2 cellular contexts compared by ENCODE assay signal in the genomic region with DNA sequence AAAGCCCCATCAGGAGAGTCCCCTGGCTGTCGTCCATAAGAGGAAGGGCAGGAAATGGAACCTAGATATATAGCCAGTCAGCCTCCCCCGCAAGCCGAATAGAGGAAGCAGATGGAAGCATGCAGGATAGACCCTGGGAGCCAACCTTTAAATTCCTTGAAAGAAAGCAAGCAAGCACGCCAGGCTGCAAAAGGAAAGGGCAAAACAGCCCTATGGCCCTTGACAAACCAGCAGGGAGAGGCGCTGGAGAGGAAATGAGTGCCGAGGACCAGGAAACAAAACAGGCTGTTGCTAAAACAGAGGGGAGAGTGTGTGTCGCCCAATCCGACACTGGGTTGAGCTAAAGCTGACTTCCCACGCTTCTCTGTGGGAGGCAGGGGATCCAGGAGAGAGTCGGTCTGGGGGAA.
TF ChIP-seq lines count a peak whose summit lies in the region.

No MANE protein-coding gene starts in this region.

TF ChIP-seq in liver, 16 proteins besides CTCF, POLR2A, EP300 and RAD21 (continued from another document):
- TF ChIP-seq FOXA2 (IDR thresholded peaks at IDR 0.05) (no peak), NR2F2 (IDR thresholded peaks at IDR 0.05) (peak; percentile 81), EGR1 (IDR thresholded peaks at IDR 0.05; ENCODE audit: low read depth in 2 of 2) (peak; percentile 23), TAF1 (conservative IDR thresholded peaks at IDR 0.05) (no peak), FOXA1 (IDR thresholded peaks at IDR 0.05) (no peak), RXRA (IDR thresholded peaks at IDR 0.05) (no peak)

TF ChIP-seq in HepG2, 621 proteins besides CTCF, POLR2A, EP300 and RAD21 (continued from another document):
- no peak for TF ChIP-seq SRSF1 (optimal IDR thresholded peaks at IDR 0.05; ENCODE audit: low read depth, low read length)
- TF ChIP-seq TAF15 (IDR thresholded peaks at IDR 0.05; ENCODE audit: low read depth, low read length, poor library complexity, severe bottlenecking) = no peak
- TF ChIP-seq NR2C2 (CRISPR knock-in tag; IDR thresholded peaks at IDR 0.05; ENCODE audit: borderline replicate concordance) = no peak
- TF ChIP-seq, protein P1, sequence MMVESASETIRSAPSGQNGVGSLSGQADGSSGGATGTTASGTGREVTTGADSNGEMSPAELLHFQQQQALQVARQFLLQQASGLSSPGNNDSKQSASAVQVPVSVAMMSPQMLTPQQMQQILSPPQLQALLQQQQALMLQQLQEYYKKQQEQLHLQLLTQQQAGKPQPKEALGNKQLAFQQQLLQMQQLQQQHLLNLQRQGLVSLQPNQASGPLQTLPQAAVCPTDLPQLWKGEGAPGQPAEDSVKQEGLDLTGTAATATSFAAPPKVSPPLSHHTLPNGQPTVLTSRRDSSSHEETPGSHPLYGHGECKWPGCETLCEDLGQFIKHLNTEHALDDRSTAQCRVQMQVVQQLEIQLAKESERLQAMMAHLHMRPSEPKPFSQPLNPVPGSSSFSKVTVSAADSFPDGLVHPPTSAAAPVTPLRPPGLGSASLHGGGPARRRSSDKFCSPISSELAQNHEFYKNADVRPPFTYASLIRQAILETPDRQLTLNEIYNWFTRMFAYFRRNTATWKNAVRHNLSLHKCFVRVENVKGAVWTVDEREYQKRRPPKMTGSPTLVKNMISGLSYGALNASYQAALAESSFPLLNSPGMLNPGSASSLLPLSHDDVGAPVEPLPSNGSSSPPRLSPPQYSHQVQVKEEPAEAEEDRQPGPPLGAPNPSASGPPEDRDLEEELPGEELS (CRISPR knock-in tag; IDR thresholded peaks at IDR 0.05) = no peak
- TF ChIP-seq, protein P2, sequence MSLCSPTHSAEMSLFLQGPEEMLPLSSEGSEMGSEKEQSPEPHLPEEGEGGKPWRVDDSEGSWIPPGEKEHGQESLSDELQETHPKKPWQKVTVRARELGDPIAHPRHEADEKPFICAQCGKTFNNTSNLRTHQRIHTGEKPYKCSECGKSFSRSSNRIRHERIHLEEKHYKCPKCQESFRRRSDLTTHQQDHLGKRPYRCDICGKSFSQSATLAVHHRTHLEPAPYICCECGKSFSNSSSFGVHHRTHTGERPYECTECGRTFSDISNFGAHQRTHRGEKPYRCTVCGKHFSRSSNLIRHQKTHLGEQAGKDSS (CRISPR knock-in tag; IDR thresholded peaks at IDR 0.05; ENCODE audit: borderline replicate concordance, low read depth) = no peak
- no peak for TF ChIP-seq STAG1 (CRISPR knock-in tag; IDR thresholded peaks at IDR 0.05)
- no peak for TF ChIP-seq SP140L (CRISPR knock-in tag; IDR thresholded peaks at IDR 0.05; ENCODE audit: borderline replicate concordance)
